ENCODE assay signal across 8 cellular contexts in the genomic region with DNA sequence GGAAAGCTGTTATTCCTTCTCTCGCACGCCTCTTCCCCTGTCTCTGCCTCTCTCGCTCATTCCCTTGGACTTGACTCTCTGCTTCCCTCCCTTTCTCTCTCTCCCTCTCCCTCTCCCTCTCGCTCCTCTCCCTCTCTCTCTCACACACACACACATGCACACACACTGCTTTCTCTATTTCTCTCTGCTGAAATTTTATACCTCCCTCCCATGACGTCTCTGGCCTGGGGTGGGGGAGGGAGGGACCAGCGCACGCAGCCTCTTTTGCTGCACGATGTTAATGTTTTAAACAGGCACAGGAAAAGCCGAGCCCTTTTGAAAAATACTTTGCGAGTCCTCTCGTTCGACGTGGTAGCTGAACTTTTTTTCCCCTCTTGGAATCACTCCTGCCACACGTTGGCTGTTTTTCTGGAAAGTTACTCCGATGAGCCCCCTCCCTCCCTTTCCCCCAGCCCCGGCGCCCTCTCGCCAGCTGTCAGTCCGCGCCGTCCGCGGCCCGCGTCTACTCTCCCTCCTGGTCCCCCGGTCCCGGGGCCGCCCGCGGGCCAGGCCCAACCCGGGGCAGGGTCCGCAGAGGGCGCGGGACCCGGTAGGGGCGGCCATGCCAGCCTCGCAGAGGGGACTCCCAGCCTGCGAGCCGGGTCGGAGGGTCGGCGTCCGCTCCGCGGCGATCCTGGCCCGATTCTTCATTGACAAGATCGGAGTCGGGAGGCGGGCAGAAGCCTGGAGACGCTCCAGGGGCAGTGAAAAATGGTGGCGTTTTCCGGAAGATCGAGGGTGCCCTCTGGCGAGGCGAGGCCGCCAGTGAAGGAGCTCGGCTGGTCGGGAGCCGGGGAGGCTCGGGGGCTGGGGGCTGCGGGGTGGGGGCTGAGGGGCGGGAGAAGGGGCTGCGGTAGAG. TPM values are rescaled to one million over a fixed set of nuclear protein-coding genes. Genes with fewer than 3 reads are reported as not detected.
DNase-seq lines count a peak whose midpoint lies in the region; ATAC-seq and TF ChIP-seq lines count a peak whose summit lies in the region.

Gene TGFB3, minus strand, starts transcription at position 170 of the 898 bp plus-strand sequence. CDS start 1,102 bp downstream, outside the sequence.

- H3K4me3 ChIP-seq in DND-41 (ENCODE audit: low read depth in 1 of 2, low read length in 2 of 2) = peak within 1 kb of the TSS; percentile 43 to 60; a peak in 3 of 4 replicates
- peak within 1 kb of the TSS; percentile 69 to 72 for H3K4me3 ChIP-seq in right atrium auricular region
- H3K4me3 ChIP-seq in prostate gland = peak within 1 kb of the TSS; percentile 66 to 74
- peak within 1 kb of the TSS; percentile 70 to 82 (median 74) for H3K4me3 ChIP-seq in upper lobe of left lung

- DNase-seq in DND-41 (peak; percentile 80), HEK293T (ENCODE audit: extremely low spot score) (peak; percentile 74), NCI-H1694 (lab: John Stamatoyannopoulos, UW) (peak; percentile 87), T-helper 2 cell (peak; percentile 53 to 82 (median 68)), right atrium auricular region (ENCODE audit: low spot score) (peak; percentile 87), prostate gland (ENCODE audit: low spot score) (peak; percentile 84), upper lobe of left lung (peak; percentile 78 to 95)

- H3K27me3 ChIP-seq in DND-41 (ENCODE audit: insufficient read depth, low read length, poor library complexity) (peaks cover 4% of the 10 kb centered on the region), right atrium auricular region (no peaks in the 10 kb centered on the region), prostate gland (replicated peaks; ENCODE audit: insufficient read depth) (no peaks in the 10 kb centered on the region), upper lobe of left lung (no peaks in the 10 kb centered on the region)

- peak; percentile 76 for TF ChIP-seq POLR2A in prostate gland (IDR thresholded peaks at IDR 0.05)
- peak in 2 of 4 donors; percentile 27 to 56 for TF ChIP-seq POLR2A in upper lobe of left lung (IDR thresholded peaks at IDR 0.05)

- H3K27ac ChIP-seq in DND-41 (ENCODE audit: low read length) (peak within 1 kb of the TSS; percentile 38; the same call in 1 of the 2 replicates), angular gyrus (ENCODE audit: low read depth, low read length) (peak within 1 kb of the TSS; percentile 84), right atrium auricular region (peak within 1 kb of the TSS; percentile 97 to 99), prostate gland (peak within 1 kb of the TSS; percentile 93 to 98), upper lobe of left lung (peak within 1 kb of the TSS; percentile 87 to 95 (median 93))

- peak within 1 kb of the TSS; percentile 85 for H2AFZ ChIP-seq in DND-41 (ENCODE audit: low read depth, low read length)

- WGBS in prostate gland = under 1% methylated on average over 61 of the region's 64 CpGs
- 0 to 1% methylated on average over 30 to 44 of the region's 64 CpGs for WGBS in upper lobe of left lung, 2 donors

- H3K9ac ChIP-seq in DND-41 (ENCODE audit: low read depth, low read length) = peak within 1 kb of the TSS; percentile 67

- 0 out of 2 replicates have a peak, but pooled peaks cover 2% of the 10 kb centered on the region for H3K79me2 ChIP-seq in DND-41 (ENCODE audit: insufficient read depth, low read length)

- intact Hi-C loops in prostate gland (cut with DNase I) = loop anchor here (1.0 to 10.0 kb wide), 3 partner anchors 113 to 271 kb away; no protein-coding TSS in a partner anchor

- TF ChIP-seq CTCF in DND-41 (IDR thresholded peaks at IDR 0.05; ENCODE audit: borderline replicate concordance, extremely low read depth, low read length, poor library complexity, severe bottlenecking) (peak; percentile 69), right atrium auricular region (IDR thresholded peaks at IDR 0.05) (peak; percentile 74 to 92), prostate gland (IDR thresholded peaks at IDR 0.05) (peak; percentile 56 to 67 (median 62)), upper lobe of left lung (IDR thresholded peaks at IDR 0.05) (peak; percentile 54 to 92 (median 68))

- POLR2A ChIA-PET in HEK293T (lab: Yijun Ruan, JAX) = interaction anchor here (0.7 to 1.4 kb wide), 6 partner anchors 12 to 273 kb away, joined by 3 to 10 read pairs (median 4); no protein-coding TSS in a partner anchor

- ATAC-seq in DND-41 (ENCODE audit: insufficient read depth, low read depth) = peak; percentile 78
- ATAC-seq in upper lobe of left lung (ENCODE audit: low FRiP score in 2 of 2) = peak; percentile 79 to 88

- H3K4me2 ChIP-seq in DND-41 (ENCODE audit: insufficient read depth, low read length) = peak within 1 kb of the TSS; percentile 68

- CTCF ChIA-PET in HEK293T (lab: Yijun Ruan, JAX) = interaction anchor here (0.5 to 2.5 kb wide), 14 partner anchors 14 to 405 kb away, joined by 3 to 17 read pairs (median 4); no protein-coding TSS in a partner anchor

- H3K4me1 ChIP-seq in DND-41 (ENCODE audit: insufficient read depth, low read length) (peaks cover 44% of the 10 kb centered on the region), right atrium auricular region (peaks cover 0 to 67% of the 10 kb centered on the region in 2 donors), prostate gland (replicated peaks) (peaks cover 13% of the 10 kb centered on the region), upper lobe of left lung (peaks cover 37 to 67% (median 42%) of the 10 kb centered on the region in 4 donors)

- H3K36me3 ChIP-seq in DND-41 (ENCODE audit: insufficient read depth, low read length) = no peaks in the 10 kb centered on the region
- H3K36me3 ChIP-seq in right atrium auricular region = no peaks in the 10 kb centered on the region
- H3K36me3 ChIP-seq in prostate gland = no peaks in the 10 kb centered on the region
- H3K36me3 ChIP-seq in upper lobe of left lung = no peaks in the 10 kb centered on the region

- TF ChIP-seq EP300 in upper lobe of left lung (IDR thresholded peaks at IDR 0.05) = no peak

- H4K20me1 ChIP-seq in DND-41 (ENCODE audit: insufficient read depth, low read length) = 0 out of 2 replicates have a peak, but pooled peaks cover 3% of the 10 kb centered on the region

- H3K9me3 ChIP-seq in DND-41 (ENCODE audit: insufficient read depth, low read length, severe bottlenecking) (no peaks in the 10 kb centered on the region), right atrium auricular region (no peaks in the 10 kb centered on the region), prostate gland (no peaks in the 10 kb centered on the region), upper lobe of left lung (no peaks in the 10 kb centered on the region)

TF ChIP-seq in HEK293T, 16 proteins besides CTCF, POLR2A, EP300 and RAD21:
- no peak for TF ChIP-seq HDGF (IDR thresholded peaks at IDR 0.05; ENCODE audit: borderline replicate concordance)
- no peak for TF ChIP-seq LEF1 (IDR thresholded peaks at IDR 0.05; ENCODE audit: borderline replicate concordance)
- peak; percentile 75 for TF ChIP-seq CTBP1 (IDR thresholded peaks at IDR 0.05; ENCODE audit: borderline replicate concordance)
- TF ChIP-seq, protein P1, sequence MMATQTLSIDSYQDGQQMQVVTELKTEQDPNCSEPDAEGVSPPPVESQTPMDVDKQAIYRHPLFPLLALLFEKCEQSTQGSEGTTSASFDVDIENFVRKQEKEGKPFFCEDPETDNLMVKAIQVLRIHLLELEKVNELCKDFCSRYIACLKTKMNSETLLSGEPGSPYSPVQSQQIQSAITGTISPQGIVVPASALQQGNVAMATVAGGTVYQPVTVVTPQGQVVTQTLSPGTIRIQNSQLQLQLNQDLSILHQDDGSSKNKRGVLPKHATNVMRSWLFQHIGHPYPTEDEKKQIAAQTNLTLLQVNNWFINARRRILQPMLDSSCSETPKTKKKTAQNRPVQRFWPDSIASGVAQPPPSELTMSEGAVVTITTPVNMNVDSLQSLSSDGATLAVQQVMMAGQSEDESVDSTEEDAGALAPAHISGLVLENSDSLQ (IDR thresholded peaks at IDR 0.05) = peak; percentile 70
- TF ChIP-seq L3MBTL2 (conservative IDR thresholded peaks at IDR 0.05) = peak; percentile 89
- TF ChIP-seq FOXA1 (IDR thresholded peaks at IDR 0.05) = no peak
- TF ChIP-seq NFRKB (IDR thresholded peaks at IDR 0.05) = no peak
- no peak for TF ChIP-seq BHLHE40 (IDR thresholded peaks at IDR 0.05; ENCODE audit: borderline replicate concordance)
- TF ChIP-seq TARDBP (IDR thresholded peaks at IDR 0.05) = peak; percentile 52; the same call in 1 of the 2 replicates
- TF ChIP-seq ARNT (IDR thresholded peaks at IDR 0.05) = peak; percentile 62; the same call in 1 of the 2 replicates
- no peak for TF ChIP-seq SUZ12 (IDR thresholded peaks at IDR 0.05)
- TF ChIP-seq FOXM1 (IDR thresholded peaks at IDR 0.05; ENCODE audit: borderline replicate concordance) = no peak
- TF ChIP-seq SP1 (IDR thresholded peaks at IDR 0.05) = no peak
- TF ChIP-seq ZNF384 (IDR thresholded peaks at IDR 0.05) = no peak; the same call in 1 of the 2 replicates
- no peak for TF ChIP-seq ELF4 (IDR thresholded peaks at IDR 0.05)
- peak; percentile 30; the same call in 1 of the 2 replicates for TF ChIP-seq FOXK2 (IDR thresholded peaks at IDR 0.05)

RNA-seq across cellular contexts. Expression of gene TGFB3, which starts in this region (rescaled TPM):
- total RNA-seq in right atrium auricular region = 10 to 100 TPM; 17.5 to 99.1 TPM
- total RNA-seq in prostate gland = 100 to 1,000 TPM; 136 to 140 TPM
- total RNA-seq in upper lobe of left lung = 10 to 100 TPM in 5 of 6 donors, 1 to 10 TPM in 1; 6.5 to 28.6 (median 12.3) TPM

Comparison
In these comparisons a context has a peak if more than half of its experiments do, and no peak if none do; other contexts are left out.
1. Peak in every context shown above with its lines: DNase-seq, ATAC-seq, H3K4me3 ChIP-seq and H3K27ac ChIP-seq.
2. H3K27ac ChIP-seq: peak in every context shown above with its lines; median percentile 98 in right atrium auricular region; 96 in prostate gland; 93 in upper lobe of left lung; 84 in angular gyrus; 38 in DND-41.